In the genomic region with DNA sequence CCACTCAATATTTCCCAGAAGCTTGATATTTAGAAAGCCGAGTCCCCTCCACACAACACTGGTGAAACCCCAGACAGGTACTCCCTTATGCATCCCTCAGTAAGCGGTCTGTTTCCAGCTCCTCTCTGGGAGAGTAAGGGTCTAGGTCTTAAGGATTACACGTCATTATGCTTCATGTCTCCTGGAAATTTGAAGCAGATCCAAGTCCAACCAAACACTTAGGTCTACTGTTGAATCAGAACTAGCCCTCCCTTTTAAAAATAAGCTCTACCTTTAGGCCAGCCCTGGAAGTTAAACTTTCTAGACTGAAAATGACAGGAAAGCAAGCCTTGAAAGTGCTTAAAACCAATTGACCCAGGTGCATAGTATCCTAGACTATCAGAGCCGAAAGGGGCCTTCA, we compare ENCODE assay signal across 10 cellular contexts. TPM values are rescaled to one million over a fixed set of nuclear protein-coding genes. Genes with fewer than 3 reads are reported as not detected.
DNase-seq lines count a peak whose midpoint lies in the region; ATAC-seq and TF ChIP-seq lines count a peak whose summit lies in the region.
"Had no signal": no experiment of that assay in that cellular context is flagged by ENCODE, and none has a peak within 500 bp of the region (broad histone marks: within the 10 kb centered on the region; RNA-seq: fewer than 3 reads in every experiment).

No MANE protein-coding gene starts in this region.

- no peaks in the 10 kb centered on the region for H3K9me3 Mint-ChIP-seq in endothelial cell (ENCODE audit: unreplicated experiment)

- DNase-seq in RWPE1 (ENCODE audit: low spot score): no peak
- no peak for DNase-seq in endothelial cell (ENCODE audit: low spot score)
- DNase-seq in osteoblast (ENCODE audit: insufficient read length, low spot score, missing footprints): peak; percentile 81
- DNase-seq in NCI-H1105 (lab: John Stamatoyannopoulos, UW): no peak
- DNase-seq in medulla oblongata (ENCODE audit: extremely low spot score): no peak
- no peak for DNase-seq in germinal center (ENCODE audit: low spot score)
- DNase-seq: activated CD4-positive, alpha-beta T cell treated with anti-CD3 and anti-CD28 coated beads, Interleukin-2, amount 50 U/mL, for 48 hours; NCI-H526 had no signal

- H3K27ac ChIP-seq in BLaER1 treated with 17β-estradiol and CSF1 and Interleukin-3, amounts not matched to agents 10 nM and 100 nM: peak overlapping the region in 10 of 11 experiments; percentile 77 to 93 (median 90); a peak in 20 of 22 replicates
- H3K27ac ChIP-seq in RWPE1 (peak overlapping the region; percentile 75; the same call in 1 of the 2 replicates), osteoblast (ENCODE audit: low read depth, low read length) (peak overlapping the region; percentile 44)

- no peaks in the 10 kb centered on the region for H3K9me3 ChIP-seq in BLaER1 treated with 17β-estradiol and CSF1 and Interleukin-3, amounts not matched to agents 10 nM and 100 nM (replicated peaks in 1 of 11)
- H3K9me3 ChIP-seq in osteoblast (ENCODE audit: low read depth, low read length): no peaks in the 10 kb centered on the region

- H3K36me3 ChIP-seq in BLaER1 treated with 17β-estradiol and CSF1 and Interleukin-3, amounts not matched to agents 10 nM and 100 nM: peaks cover 23 to 26% (median 25%) of the 10 kb centered on the region in 11 experiments
- peaks cover 22% of the 10 kb centered on the region for H3K36me3 ChIP-seq in osteoblast (ENCODE audit: insufficient read depth, low read length)

- peak overlapping the region; percentile 93 to 100 (median 99) for H3K4me2 ChIP-seq in BLaER1 treated with 17β-estradiol and CSF1 and Interleukin-3, amounts not matched to agents 10 nM and 100 nM
- peak overlapping the region; percentile 86 for H3K4me2 ChIP-seq in osteoblast (ENCODE audit: insufficient read depth, low read length)

- CTCF ChIA-PET in RWPE1 (lab: Yijun Ruan, JAX): interaction anchor here (0.5 to 0.7 kb wide), 2 partner anchors 8 to 24 kb away, joined by 3 read pairs; no protein-coding TSS in a partner anchor

- H3K4me1 ChIP-seq in BLaER1 treated with 17β-estradiol and CSF1 and Interleukin-3, amounts not matched to agents 10 nM and 100 nM: peaks cover 81 to 89% (median 87%) of the 10 kb centered on the region in 10 experiments
- peaks cover 60% of the 10 kb centered on the region for H3K4me1 ChIP-seq in osteoblast (ENCODE audit: insufficient read depth, low read length)

- peaks cover 15% of the 10 kb centered on the region for H3K36me3 Mint-ChIP-seq in endothelial cell (ENCODE audit: low read depth, unreplicated experiment)

- H3K27me3 Mint-ChIP-seq in endothelial cell (ENCODE audit: unreplicated experiment): peaks cover 10% of the 10 kb centered on the region

- peaks cover 34% of the 10 kb centered on the region for H3K79me2 ChIP-seq in osteoblast (ENCODE audit: insufficient read depth, low read length)

- H3K4me3 Mint-ChIP-seq in endothelial cell (ENCODE audit: unreplicated experiment): peak overlapping the region; percentile 87

- no peaks in the 10 kb centered on the region for H3K27me3 ChIP-seq in BLaER1 treated with 17β-estradiol and CSF1 and Interleukin-3, amounts not matched to agents 10 nM and 100 nM
- H3K27me3 ChIP-seq in osteoblast (ENCODE audit: insufficient read depth, low read length): no peaks in the 10 kb centered on the region

- H3K27ac Mint-ChIP-seq in endothelial cell (ENCODE audit: unreplicated experiment): peak overlapping the region; percentile 68

- H3K4me1 Mint-ChIP-seq in endothelial cell (ENCODE audit: unreplicated experiment): peaks cover 51% of the 10 kb centered on the region

- POLR2A ChIA-PET in RWPE1 (lab: Yijun Ruan, JAX; ENCODE audit: low non-redundant PET): no interaction called here

- H4K20me1 ChIP-seq in BLaER1 treated with 17β-estradiol and CSF1 and Interleukin-3, amounts not matched to agents 10 nM and 100 nM: peaks cover 3 to 32% (median 23%) of the 10 kb centered on the region in 11 experiments; a peak in 19 of 22 replicates
- H4K20me1 ChIP-seq in osteoblast (ENCODE audit: insufficient read depth, low read length): peaks cover 19% of the 10 kb centered on the region

- no peak for TF ChIP-seq CTCF in RWPE1 (conservative IDR thresholded peaks at IDR 0.05; ENCODE audit: low read depth)
- TF ChIP-seq CTCF in endothelial cell (IDR thresholded peaks at IDR 0.05; ENCODE audit: unreplicated experiment): no peak
- TF ChIP-seq CTCF in osteoblast (IDR thresholded peaks at IDR 0.05; ENCODE audit: extremely low read depth, low read depth, low read length): no peak

- H2AFZ ChIP-seq in osteoblast (ENCODE audit: low read length): peak overlapping the region; percentile 14

- H3K9ac ChIP-seq in BLaER1 treated with 17β-estradiol and CSF1 and Interleukin-3, amounts not matched to agents 10 nM and 100 nM: peak overlapping the region; percentile 83 to 96 (median 89); a peak in 20 of 22 replicates

- no peak for ATAC-seq in HG03097 (IDR thresholded peaks at IDR 0.05; ENCODE audit: low FRiP score, unreplicated experiment)

- H3K4me3 ChIP-seq in BLaER1 treated with 17β-estradiol and CSF1 and Interleukin-3, amounts not matched to agents 10 nM and 100 nM: peak overlapping the region in 9 of 10 experiments; percentile 77 to 97 (median 86); a peak in 11 of 20 replicates
- H3K4me3 ChIP-seq in osteoblast (ENCODE audit: insufficient read depth, low read length): no peak overlapping the region

RNA-seq across cellular contexts. Expression of a gene that starts 1.5 kb away (rescaled TPM):
- total RNA-seq in endothelial cell (ENCODE audit: unreplicated experiment) (379 TPM), osteoblast (202 and 235 TPM in 2 replicates)

RNA-seq across cellular contexts. Expression of a gene that starts 5.5 kb away (rescaled TPM):
- total RNA-seq in endothelial cell (ENCODE audit: unreplicated experiment) (2.1 TPM), osteoblast (137 and 138 TPM in 2 replicates)

RNA-seq across cellular contexts. Expression of a gene that starts 13.6 kb away (rescaled TPM):
- total RNA-seq in endothelial cell (ENCODE audit: unreplicated experiment) (1.4 TPM), osteoblast (0.29 and 0.36 TPM in 2 replicates)

RNA-seq across cellular contexts. Expression of a gene that starts 21.5 kb away (rescaled TPM):
- total RNA-seq in endothelial cell (ENCODE audit: unreplicated experiment) (32.5 TPM), osteoblast (24.6 and 26.8 TPM in 2 replicates)

RNA-seq across cellular contexts. Expression of a gene that starts 40.2 kb away (rescaled TPM):
- total RNA-seq in endothelial cell (ENCODE audit: unreplicated experiment): 55.3 TPM
- 50.3 and 50.7 TPM in 2 replicates for total RNA-seq in osteoblast

Comparison
In these comparisons a context has a peak if more than half of its experiments do, and no peak if none do; other contexts are left out.
1. RNA of a gene that starts 5.5 kb away (total RNA-seq): 137 to 138 TPM in osteoblast; 2.1 TPM in endothelial cell (single experiment); every median in the first group is over 10 times any median in the second.
2. Peak in every context shown above with its lines, with median percentiles within 50 percentile points of each other: H3K27ac ChIP-seq.